In genomic region chr2:23532311-23533013, GRCh38 we compare ENCODE assay signal across 8 cellular contexts.
DNase-seq lines count a peak whose midpoint lies in the region; ATAC-seq and FAIRE-seq lines count a peak whose summit lies in the region.

No MANE protein-coding gene starts in this region.

- H3K36me3 ChIP-seq in muscle layer of duodenum (ENCODE audit: control insufficient read depth in 1 of 2, insufficient read depth in 2 of 2, low read length in 2 of 2): no peaks in the 10 kb centered on the region

- no peak overlapping the region for H3K27ac ChIP-seq in muscle layer of duodenum (ENCODE audit: low read length)

- peak overlapping the region; percentile 30 to 32 for H3K4me3 ChIP-seq in muscle layer of duodenum (ENCODE audit: low read depth in 1 of 2, low read length in 2 of 2)

- ATAC-seq in HG03571 (IDR thresholded peaks at IDR 0.05; ENCODE audit: unreplicated experiment) (peak; percentile 81), HG03439 (IDR thresholded peaks at IDR 0.05; ENCODE audit: unreplicated experiment) (no peak)

- H3K4me1 ChIP-seq in muscle layer of duodenum (ENCODE audit: control insufficient read depth in 1 of 2, insufficient read depth in 2 of 2, low read length in 2 of 2): peaks cover 12 to 26% of the 10 kb centered on the region in 2 donors

- H3K9me3 ChIP-seq in muscle layer of duodenum (ENCODE audit: control insufficient read depth in 1 of 2, low read length in 2 of 2): no peaks in the 10 kb centered on the region

- H3K27me3 ChIP-seq in muscle layer of duodenum (ENCODE audit: low read depth, low read length): no peaks in the 10 kb centered on the region

- no peak for FAIRE-seq in frontal cortex (lab: Jason Lieb, UNC)

- DNase-seq in NCI-H2227 (lab: John Stamatoyannopoulos, UW; ENCODE audit: unreplicated experiment) (peak; percentile 60), NCI-H2227 treated with DMSO at 0.1 percent for 48 hours (lab: John Stamatoyannopoulos, UW) (no peak), activated T-cell treated with anti-CD3 and anti-CD28 coated beads for 1 hour (ENCODE audit: low read depth) (peak; percentile 20), GOT3 (lab: John Stamatoyannopoulos, UW) (no peak), frontal cortex (ENCODE audit: low spot score in 2 of 2) (no peak)

Comparison
In these comparisons a context has a peak if more than half of its experiments do, and no peak if none do; other contexts are left out.
1. DNase-seq: peak in NCI-H2227 (single experiment) and activated T-cell treated with anti-CD3 and anti-CD28 coated beads for 1 hour (single experiment); none in NCI-H2227 treated with DMSO at 0.1 percent for 48 hours (single experiment), GOT3 (single experiment) and frontal cortex (0 of 2).